In the genomic region with DNA sequence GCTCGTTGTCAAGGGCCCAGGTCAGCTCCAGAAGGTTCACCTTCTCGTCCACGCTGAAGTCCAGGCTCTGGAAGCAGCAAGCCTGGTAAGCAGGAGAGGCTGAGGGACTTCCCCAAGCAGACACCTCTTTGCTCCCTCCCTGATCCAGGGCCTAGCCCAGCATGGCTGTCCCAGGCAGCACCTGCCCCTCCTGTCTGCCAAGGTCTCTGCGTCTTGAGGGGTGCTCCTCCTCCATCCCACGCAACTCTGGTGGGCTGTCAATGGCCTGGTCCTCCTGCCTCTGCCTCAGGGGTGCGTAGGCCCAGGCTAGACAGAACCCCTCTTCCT, we compare ENCODE assay signal across 15 cellular contexts.
A peak's percentile ranks its signal among the peaks of the same experiment; 100 is the strongest.
DNase-seq lines count a peak whose midpoint lies in the region; ATAC-seq, FAIRE-seq and TF ChIP-seq lines count a peak whose summit lies in the region.
"Had no signal": no experiment of that assay in that cellular context is flagged by ENCODE, and none has a peak within 500 bp of the region (broad histone marks: within the 10 kb centered on the region; RNA-seq: fewer than 3 reads in every experiment).

No MANE protein-coding gene starts in this region.

- peak overlapping the region; percentile 45; the same call in 1 of the 2 replicates for H3K27ac ChIP-seq in BLaER1
- no peak overlapping the region for H3K27ac ChIP-seq in GM23338 (ENCODE audit: low read depth)
- no peak overlapping the region for H3K27ac ChIP-seq in H1 (ENCODE audit: low read depth, low read length)
- H3K27ac ChIP-seq in osteoblast (ENCODE audit: low read depth, low read length), result no peak overlapping the region
- H3K27ac ChIP-seq: KMS-11 had no signal

- no peak for TF ChIP-seq CTCF in GM23338 (conservative IDR thresholded peaks at IDR 0.05; ENCODE audit: low read depth in 2 of 2)
- TF ChIP-seq CTCF in H1 (IDR thresholded peaks at IDR 0.05; ENCODE audit: control extremely low read depth in 1 of 3, insufficient read depth in 1 of 3, low read depth in 1 of 3, low read length in 3 of 3), result no peak
- TF ChIP-seq CTCF in osteoblast (IDR thresholded peaks at IDR 0.05; ENCODE audit: extremely low read depth, low read depth, low read length), result no peak

- H3K4ac ChIP-seq in H1 (replicated peaks; ENCODE audit: insufficient read length, low read depth, low read length), result no peak overlapping the region

- H3K79me2 ChIP-seq in GM23338 (replicated peaks; ENCODE audit: insufficient read depth) (no peaks in the 10 kb centered on the region), H1 (ENCODE audit: control insufficient read depth in 1 of 2, insufficient read depth in 2 of 2, low read length in 2 of 2) (no peaks in the 10 kb centered on the region), osteoblast (ENCODE audit: insufficient read depth, low read length) (no peaks in the 10 kb centered on the region)

- H2AK5ac ChIP-seq in H1 (ENCODE audit: low read depth, low read length), result no peak overlapping the region

- no peaks in the 10 kb centered on the region for H3K27me3 ChIP-seq in BLaER1
- H3K27me3 ChIP-seq in GM23338 (ENCODE audit: insufficient read depth), result no peaks in the 10 kb centered on the region
- no peaks in the 10 kb centered on the region for H3K27me3 ChIP-seq in H1 (replicated peaks in 1 of 4; ENCODE audit: control insufficient read depth in 3 of 4, extremely low read depth in 1 of 4, insufficient read depth in 3 of 4, low read length in 3 of 4)
- no peaks in the 10 kb centered on the region for H3K27me3 ChIP-seq in osteoblast (ENCODE audit: insufficient read depth, low read length)

- no peak overlapping the region for H3K23ac ChIP-seq in H1 (ENCODE audit: insufficient read length)

- no peak for TF ChIP-seq POLR2A in H1 (IDR thresholded peaks at IDR 0.05; ENCODE audit: control extremely low read depth in 1 of 2, low read depth in 2 of 2, low read length in 2 of 2)

- no peaks in the 10 kb centered on the region for H3F3A ChIP-seq in GM23338 (replicated peaks; ENCODE audit: low read depth)

- WGBS in H1 (ENCODE audit: extremely low coverage in 1 of 2, insufficient coverage in 1 of 2, insufficient read length in 1 of 2, insufficient replicate concordance in 2 of 2, low coverage in 1 of 2, low lambda C conversion rate in 2 of 2, missing lambda C conversion rate in 1 of 2), 2 experiments, result 88% methylated on average over 6 of the region's 6 CpGs; no CpG with 5 or more reads in 1 of the 2 experiments

- H3K9me3 ChIP-seq in BLaER1, result no peaks in the 10 kb centered on the region
- no peaks in the 10 kb centered on the region for H3K9me3 ChIP-seq in H1 (ENCODE audit: insufficient read depth in 2 of 2, low read depth in 1 of 2, low read length in 1 of 2)
- H3K9me3 ChIP-seq in osteoblast (ENCODE audit: low read depth, low read length), result no peaks in the 10 kb centered on the region

- no peak for FAIRE-seq in H1 (lab: Jason Lieb, UNC)
- FAIRE-seq: GM12892 had no signal

- no peaks in the 10 kb centered on the region; the same call in 1 of the 3 replicates for H3K4me1 Mint-ChIP-seq in GM23338
- no peaks in the 10 kb centered on the region for H3K4me1 Mint-ChIP-seq in activated T-cell treated with anti-CD3 and anti-CD28 coated beads, Interleukin-2, amount 50 U/mL, for 72 hours (ENCODE audit: low read depth)
- H3K4me1 Mint-ChIP-seq: CD4-positive, alpha-beta memory T cell had no signal

- H3K23me2 ChIP-seq in H1 (ENCODE audit: low read depth, low read length), result no peaks in the 10 kb centered on the region

- no peak for ATAC-seq in GM23338
- ATAC-seq in activated T-cell treated with anti-CD3 and anti-CD28 coated beads, Interleukin-2, amount 50 U/mL, for 72 hours (replicated peaks in 1 of 2), result no peak
- ATAC-seq: HCT116 had no signal

- H2BK120ac ChIP-seq in H1 (replicated peaks; ENCODE audit: low read depth, low read length), result no peak overlapping the region

- CTCF ChIA-PET in H1 (lab: Charles Lee; ENCODE audit: partially characterized antibody), result interaction anchor here (2.6 kb wide), 1 partner anchor 43 kb away, joined by 8 read pairs; no protein-coding TSS in a partner anchor

- H3K9ac ChIP-seq in BLaER1, result no peak overlapping the region
- H3K9ac ChIP-seq in H1 (replicated peaks in 1 of 4; ENCODE audit: extremely low read depth in 1 of 4, low read depth in 3 of 4, low read length in 3 of 4), result no peak overlapping the region
- H3K9ac ChIP-seq: KMS-11 had no signal

- H4K5ac ChIP-seq in H1 (ENCODE audit: insufficient read length, low read depth, low read length), result no peak overlapping the region

- no peaks in the 10 kb centered on the region for H3K9me3 Mint-ChIP-seq in GM23338
- no peaks in the 10 kb centered on the region for H3K9me3 Mint-ChIP-seq in activated T-cell treated with anti-CD3 and anti-CD28 coated beads, Interleukin-2, amount 50 U/mL, for 72 hours
- H3K9me3 Mint-ChIP-seq: CD4-positive, alpha-beta memory T cell had no signal

- TF ChIP-seq EP300 in H1 (IDR thresholded peaks at IDR 0.05; ENCODE audit: borderline replicate concordance in 1 of 2, low read depth in 2 of 2, low read length in 2 of 2), result no peak

- TF ChIP-seq RAD21 in H1 (IDR thresholded peaks at IDR 0.05 in 1 of 2, conservative IDR thresholded peaks at IDR 0.05 in 1 of 2; ENCODE audit: low read depth in 2 of 2, low read length in 2 of 2), result no peak

- H2BK5ac ChIP-seq in H1 (ENCODE audit: low read depth, low read length), result 0 out of 2 replicates have a peak overlapping the region, but pooled peaks have one; percentile 13

- peaks cover 30% of the 10 kb centered on the region for H3K36me3 Mint-ChIP-seq in GM23338 (ENCODE audit: low read depth)
- no peaks in the 10 kb centered on the region for H3K36me3 Mint-ChIP-seq in activated T-cell treated with anti-CD3 and anti-CD28 coated beads, Interleukin-2, amount 50 U/mL, for 72 hours (ENCODE audit: insufficient read depth in 2 of 2)
- H3K36me3 Mint-ChIP-seq: CD4-positive, alpha-beta memory T cell had no signal

- H2AFZ ChIP-seq in GM23338 (no peak overlapping the region), H1 (ENCODE audit: low read length) (no peak overlapping the region), osteoblast (ENCODE audit: low read length) (no peak overlapping the region)

- H3K4me3 ChIP-seq in BLaER1 (no peak overlapping the region), GM23338 (no peak overlapping the region), H1 (ENCODE audit: extremely low read depth in 1 of 4, insufficient read depth in 2 of 4, low read depth in 3 of 4, low read length in 4 of 4) (no peak overlapping the region), osteoblast (ENCODE audit: insufficient read depth, low read length) (no peak overlapping the region)

- no peak overlapping the region for H3K4me3 Mint-ChIP-seq in GM23338
- H3K4me3 Mint-ChIP-seq in activated T-cell treated with anti-CD3 and anti-CD28 coated beads, Interleukin-2, amount 50 U/mL, for 72 hours, result no peak overlapping the region
- H3K4me3 Mint-ChIP-seq: CD4-positive, alpha-beta memory T cell had no signal

- no peak overlapping the region for H2BK12ac ChIP-seq in H1 (ENCODE audit: low read depth, low read length)

- no peak overlapping the region for H2BK20ac ChIP-seq in H1 (ENCODE audit: low read length)

- H4K20me1 ChIP-seq in BLaER1, result no peaks in the 10 kb centered on the region
- H4K20me1 ChIP-seq in GM23338 (replicated peaks; ENCODE audit: insufficient read depth), result no peaks in the 10 kb centered on the region; the same call in 1 of the 2 replicates
- peaks cover 0 to 3% of the 10 kb centered on the region in 2 experiments for H4K20me1 ChIP-seq in H1 (replicated peaks in 1 of 2; ENCODE audit: control insufficient read depth in 1 of 2, insufficient read depth in 2 of 2, low read length in 2 of 2)
- H4K20me1 ChIP-seq in osteoblast (ENCODE audit: insufficient read depth, low read length), result no peaks in the 10 kb centered on the region

- H3K27me3 Mint-ChIP-seq in GM23338 (ENCODE audit: insufficient read depth, low read depth, poor library complexity), result peaks cover 6% of the 10 kb centered on the region
- no peaks in the 10 kb centered on the region for H3K27me3 Mint-ChIP-seq in activated T-cell treated with anti-CD3 and anti-CD28 coated beads, Interleukin-2, amount 50 U/mL, for 72 hours (ENCODE audit: low read depth)
- H3K27me3 Mint-ChIP-seq: CD4-positive, alpha-beta memory T cell had no signal

- H3K18ac ChIP-seq in H1 (ENCODE audit: extremely low read depth, low read length), result no peak overlapping the region

- peaks cover under 1% of the 10 kb centered on the region; the same call in 1 of the 2 replicates for H3K36me3 ChIP-seq in BLaER1
- no peaks in the 10 kb centered on the region for H3K36me3 ChIP-seq in GM23338 (ENCODE audit: insufficient read depth)
- peaks cover 0 to 4% (median under 1%) of the 10 kb centered on the region in 4 experiments; a peak in 2 of 8 replicates for H3K36me3 ChIP-seq in H1 (ENCODE audit: control insufficient read depth in 2 of 4, insufficient read depth in 4 of 4, low read length in 3 of 4)
- no peaks in the 10 kb centered on the region for H3K36me3 ChIP-seq in osteoblast (ENCODE audit: insufficient read depth, low read length)

- H3K27ac Mint-ChIP-seq in GM23338, result 0 out of 2 replicates have a peak overlapping the region, but pooled peaks have one; percentile 65
- H3K27ac Mint-ChIP-seq in activated T-cell treated with anti-CD3 and anti-CD28 coated beads, Interleukin-2, amount 50 U/mL, for 72 hours, result no peak overlapping the region
- H3K27ac Mint-ChIP-seq: CD4-positive, alpha-beta memory T cell had no signal

- no peaks in the 10 kb centered on the region for H3K79me1 ChIP-seq in H1 (ENCODE audit: low read depth, low read length)

- H4K91ac ChIP-seq in H1 (replicated peaks; ENCODE audit: insufficient read length, low read length), result peak overlapping the region; percentile 20

- H3K4me1 ChIP-seq in BLaER1, result peaks cover 59% of the 10 kb centered on the region
- H3K4me1 ChIP-seq in GM23338 (ENCODE audit: insufficient read depth), result no peaks in the 10 kb centered on the region
- H3K4me1 ChIP-seq in H1 (replicated peaks in 1 of 4; ENCODE audit: control insufficient read depth in 3 of 4, insufficient read depth in 4 of 4, low read length in 3 of 4), result no peaks in the 10 kb centered on the region; a peak in 1 of 7 replicates
- H3K4me1 ChIP-seq in osteoblast (ENCODE audit: insufficient read depth, low read length), result no peaks in the 10 kb centered on the region

- H4K8ac ChIP-seq in H1 (ENCODE audit: extremely low read depth, insufficient read depth, low read length), result no peak overlapping the region; the same call in 1 of the 2 replicates

- POLR2A ChIA-PET in H1 (lab: Charles Lee; ENCODE audit: partially characterized antibody), result interaction anchor here (1.0 kb wide), 1 partner anchor 8 kb away, joined by 3 read pairs; no protein-coding TSS in a partner anchor

- H3K4me2 ChIP-seq in BLaER1 (peak overlapping the region; percentile 78), GM23338 (no peak overlapping the region), H1 (ENCODE audit: insufficient read depth in 1 of 2, low read depth in 2 of 2, low read length in 2 of 2) (no peak overlapping the region), osteoblast (ENCODE audit: insufficient read depth, low read length) (no peak overlapping the region)
- H3K4me2 ChIP-seq: KMS-11 had no signal

- DNase-seq in GM23338 (ENCODE audit: low spot score) (no peak), H1 (ENCODE audit: low read depth in 1 of 2, low spot score in 2 of 2) (no peak), osteoblast (ENCODE audit: insufficient read length, low spot score, missing footprints) (peak; percentile 77), DMS114 treated with DMSO at 0.1 percent for 48 hours (lab: John Stamatoyannopoulos, UW; ENCODE audit: unreplicated experiment) (no peak), HUDEP-2 (lab: John Stamatoyannopoulos, UW; ENCODE audit: unreplicated experiment in 76 of 76) (no peak)
- no peak for DNase-seq in activated T-cell treated with anti-CD3 and anti-CD28 coated beads, Interleukin-2, amount 50 U/mL, for 72 hours
- DNase-seq: ACHN; CD4-positive, alpha-beta memory T cell; DMS153; DMS79 treated with DMSO at 0.1 percent for 48 hours; GDM1 had no signal

- H3K14ac ChIP-seq in H1 (ENCODE audit: insufficient read length), result no peak overlapping the region

- H3K9me2 ChIP-seq in GM23338 (ENCODE audit: insufficient read depth), result no peaks in the 10 kb centered on the region

- H2BK15ac ChIP-seq in H1 (ENCODE audit: low read length), result no peak overlapping the region

- H3K56ac ChIP-seq in H1 (replicated peaks; ENCODE audit: insufficient read length, low read depth, low read length), result no peak overlapping the region
